ENCODE assay signal across 28 cellular contexts in genomic region chr11:111195192-111195591, GRCh38. TPM values are rescaled to one million over a fixed set of nuclear protein-coding genes. Genes with fewer than 3 reads are reported as not detected.
"Had no signal": no experiment of that assay in that cellular context is flagged by ENCODE, and none has a peak within 500 bp of the region (broad histone marks: within the 10 kb centered on the region; RNA-seq: fewer than 3 reads in every experiment).

No MANE protein-coding gene starts in this region.

- ATAC-seq: activated CD4-positive, alpha-beta T cell treated with anti-CD3 and anti-CD28 coated beads for 36 hours; activated CD4-positive, CD25-positive, alpha-beta regulatory T cell treated with anti-CD3 and anti-CD28 coated beads, Interleukin-2, amount 50 U/mL, for 24 hours; activated CD8-positive, alpha-beta T cell treated with anti-CD3 and anti-CD28 coated beads, Interleukin-2, amount 10 ng/mL, durations not matched to agents 7 days and 5 days; activated T-cell treated with anti-CD3 and anti-CD28 coated beads, Interleukin-2, amount 50 U/mL, for 4 hours; Panc1; WTC11 had no signal

- H3K4me3 ChIP-seq: SJCRH30, SK-N-MC had no signal

- H3K27me3 ChIP-seq: brain microvascular endothelial cell, SJCRH30 had no signal

- H3K9me3 ChIP-seq: SJCRH30 had no signal

- H3K27ac ChIP-seq: brain microvascular endothelial cell, SJCRH30, SK-N-MC had no signal

- DNase-seq: activated CD4-positive, alpha-beta T cell treated with anti-CD3 and anti-CD28 coated beads for 36 hours; activated CD4-positive, alpha-beta T cell treated with anti-CD3 and anti-CD28 coated beads, Interleukin-2, amount 10 ng/mL, durations not matched to agents 7 days and 5 days; activated CD4-positive, alpha-beta T cell treated with anti-CD3 and anti-CD28 coated beads, Interleukin-2, amount 50 U/mL, for 48 hours; activated CD8-positive, alpha-beta T cell treated with anti-CD3 and anti-CD28 coated beads, Interleukin-2, amount 10 ng/mL, durations not matched to agents 7 days and 5 days; activated gamma-delta T cell treated with Interleukin-2 at 50 U/mL for 16 hours; activated naive CD4-positive, alpha-beta T cell treated with anti-CD3 and anti-CD28 coated beads for 36 hours; activated naive CD8-positive, alpha-beta T cell treated with anti-CD3 and anti-CD28 coated beads for 36 hours; activated T-cell treated with anti-CD3 and anti-CD28 coated beads for 4 hours; activated T-cell treated with anti-CD3 and anti-CD28 coated beads, Interleukin-2, amount 50 U/mL, for 4 hours; amniotic stem cell; aorta; brain microvascular endothelial cell; NCI-H1105; NCI-H1417 treated with DMSO at 0.1 percent for 48 hours; NCI-H1694; NCI-H1930; NCI-H2081 treated with DMSO at 0.1 percent for 48 hours; NCI-H226; NCI-H446 treated with DMSO at 0.1 percent for 48 hours; SHP77; SJCRH30 had no signal

- H3K4me1 ChIP-seq: SJCRH30 had no signal

- H3K36me3 ChIP-seq: brain microvascular endothelial cell, SJCRH30 had no signal

RNA-seq across cellular contexts. Expression of gene POU2AF2, which starts 50.3 kb away (rescaled TPM):
- total RNA-seq: activated CD4-positive, alpha-beta T cell treated with anti-CD3 and anti-CD28 coated beads, Interleukin-2, amount 10 ng/mL, durations not matched to agents 7 days and 5 days; activated CD8-positive, alpha-beta T cell treated with anti-CD3 and anti-CD28 coated beads, Interleukin-2, amount 10 ng/mL, durations not matched to agents 7 days and 5 days; activated naive CD4-positive, alpha-beta T cell treated with anti-CD3 and anti-CD28 coated beads for 36 hours; activated naive CD8-positive, alpha-beta T cell treated with anti-CD3 and anti-CD28 coated beads for 36 hours; activated T-cell treated with anti-CD3 and anti-CD28 coated beads, Interleukin-2, amount 50 U/mL, for 4 hours; activated T-helper 1 cell treated with anti-CD3 and anti-CD28 coated beads, Interleukin-12 subunit alpha, Interleukin-12 subunit beta, Interleukin-2, Interleukin-4 antibody, amounts not matched to agents 30 ng/mL and 10 ng/mL and 1 ng/mL, durations not matched to agents 14 hours and 24 hours and 36 hours; aorta; M059J; RPMI7951; SJCRH30; WTC11 had no signal
- polyA plus RNA-seq: aorta had no signal
